Comparison of ENCODE assay signal across 25 cellular contexts in genomic region chr3:182142928-182143327, GRCh38.
"Had no signal": no experiment of that assay in that cellular context is flagged by ENCODE, and none has a peak within 500 bp of the region (broad histone marks: within the 10 kb centered on the region; RNA-seq: fewer than 3 reads in every experiment).

No MANE protein-coding gene starts in this region.

- H3K36me3 Mint-ChIP-seq: activated naive CD8-positive, alpha-beta T cell; naive thymus-derived CD8-positive, alpha-beta T cell; stimulated activated memory B cell treated with anti-CD40 and anti-IgM and Interleukin-4, amounts not matched to agents 10 μg/mL and 1 μg/mL and 100 μg/mL, for 72 hours had no signal

- H3K4me3 Mint-ChIP-seq: activated B cell treated with CpG ODN at 0.5 μM for 24 hours; activated CD4-positive, alpha-beta T cell treated with anti-CD3 and anti-CD28 coated beads for 36 hours; activated naive CD8-positive, alpha-beta T cell; activated T-cell treated with anti-CD3 and anti-CD28 coated beads, Interleukin-2, amount 50 U/mL, for 24 hours; activated T-helper 17 cell treated with anti-CD3 and anti-CD28 coated beads, Interleukin-2, amount 50 U/mL, for 72 hours; central memory CD8-positive, alpha-beta T cell; effector memory CD8-positive, alpha-beta T cell; naive thymus-derived CD8-positive, alpha-beta T cell; stimulated activated memory B cell treated with anti-CD40 and anti-IgM and Interleukin-4, amounts not matched to agents 10 μg/mL and 1 μg/mL and 100 μg/mL, for 72 hours had no signal

- H3K9me3 ChIP-seq: adrenal gland, breast epithelium, esophagus muscularis mucosa, left ventricle myocardium inferior, sigmoid colon, stomach, suprapubic skin, tibial nerve had no signal

- DNase-seq: activated B cell treated with CpG ODN at 0.5 μM for 24 hours; activated CD4-positive, alpha-beta T cell treated with anti-CD3 and anti-CD28 coated beads for 36 hours; activated CD4-positive, alpha-beta T cell treated with anti-CD3 and anti-CD28 coated beads, Interleukin-2, amount 50 U/mL, for 4 hours; activated CD8-positive, alpha-beta memory T cell treated with anti-CD3 and anti-CD28 coated beads for 24 hours; activated CD8-positive, alpha-beta memory T cell treated with anti-CD3 and anti-CD28 coated beads, Interleukin-2, amount 50 U/mL, for 4 hours; activated T-cell treated with anti-CD3 and anti-CD28 coated beads, Interleukin-2, amount 50 U/mL, for 24 hours; adrenal gland; effector memory CD8-positive, alpha-beta T cell; hippocampal formation; kidney glomerular epithelial cell; left ventricle myocardium inferior; naive thymus-derived CD8-positive, alpha-beta T cell; sigmoid colon; stimulated activated CD4-positive, alpha-beta T cell treated with anti-CD3 and anti-CD28 coated beads, Interleukin-15, amount 100 ng/mL, for 24 hours; stomach; T1000 had no signal

- H3K27ac ChIP-seq: adrenal gland, breast epithelium, esophagus muscularis mucosa, left ventricle myocardium inferior, sigmoid colon, stomach, suprapubic skin, tibial nerve had no signal

- H3K36me3 ChIP-seq: adrenal gland, breast epithelium, esophagus muscularis mucosa, left ventricle myocardium inferior, sigmoid colon, stomach, suprapubic skin, tibial nerve had no signal

- ATAC-seq: activated CD4-positive, alpha-beta T cell treated with anti-CD3 and anti-CD28 coated beads for 36 hours; activated T-helper 17 cell treated with anti-CD3 and anti-CD28 coated beads, Interleukin-2, amount 50 U/mL, for 72 hours; effector memory CD8-positive, alpha-beta T cell; naive thymus-derived CD8-positive, alpha-beta T cell; stimulated activated memory B cell treated with anti-CD40 and anti-IgM and Interleukin-4, amounts not matched to agents 10 μg/mL and 1 μg/mL and 100 μg/mL, for 72 hours had no signal

- H3K4me3 ChIP-seq: adrenal gland, breast epithelium, esophagus muscularis mucosa, left ventricle myocardium inferior, sigmoid colon, smooth muscle cell, stomach, suprapubic skin, tibial nerve had no signal

- H3K27me3 Mint-ChIP-seq: activated B cell treated with CpG ODN at 0.5 μM for 24 hours; activated CD4-positive, alpha-beta T cell treated with anti-CD3 and anti-CD28 coated beads for 36 hours; activated naive CD8-positive, alpha-beta T cell; activated T-cell treated with anti-CD3 and anti-CD28 coated beads, Interleukin-2, amount 50 U/mL, for 24 hours; activated T-helper 17 cell treated with anti-CD3 and anti-CD28 coated beads, Interleukin-2, amount 50 U/mL, for 72 hours; central memory CD8-positive, alpha-beta T cell; effector memory CD8-positive, alpha-beta T cell; stimulated activated memory B cell treated with anti-CD40 and anti-IgM and Interleukin-4, amounts not matched to agents 10 μg/mL and 1 μg/mL and 100 μg/mL, for 72 hours had no signal

- H3K27me3 ChIP-seq: adrenal gland, breast epithelium, esophagus muscularis mucosa, stomach, suprapubic skin, tibial nerve had no signal

- H3K27ac Mint-ChIP-seq: activated B cell treated with CpG ODN at 0.5 μM for 24 hours; activated CD4-positive, alpha-beta T cell treated with anti-CD3 and anti-CD28 coated beads for 36 hours; activated naive CD8-positive, alpha-beta T cell; activated T-cell treated with anti-CD3 and anti-CD28 coated beads, Interleukin-2, amount 50 U/mL, for 24 hours; activated T-helper 17 cell treated with anti-CD3 and anti-CD28 coated beads, Interleukin-2, amount 50 U/mL, for 72 hours; effector memory CD8-positive, alpha-beta T cell; naive thymus-derived CD8-positive, alpha-beta T cell; stimulated activated memory B cell treated with anti-CD40 and anti-IgM and Interleukin-4, amounts not matched to agents 10 μg/mL and 1 μg/mL and 100 μg/mL, for 72 hours had no signal

- H3K4me1 ChIP-seq: adrenal gland, breast epithelium, esophagus muscularis mucosa, left ventricle myocardium inferior, sigmoid colon, stomach, suprapubic skin, tibial nerve had no signal

- H3K4me2 ChIP-seq: smooth muscle cell had no signal

- H3K4me1 Mint-ChIP-seq: activated B cell treated with CpG ODN at 0.5 μM for 24 hours; activated CD4-positive, alpha-beta T cell treated with anti-CD3 and anti-CD28 coated beads for 36 hours; activated T-helper 17 cell treated with anti-CD3 and anti-CD28 coated beads, Interleukin-2, amount 50 U/mL, for 72 hours; central memory CD8-positive, alpha-beta T cell; naive thymus-derived CD8-positive, alpha-beta T cell; stimulated activated memory B cell treated with anti-CD40 and anti-IgM and Interleukin-4, amounts not matched to agents 10 μg/mL and 1 μg/mL and 100 μg/mL, for 72 hours had no signal

- H3K9me3 Mint-ChIP-seq: activated B cell treated with CpG ODN at 0.5 μM for 24 hours; activated T-cell treated with anti-CD3 and anti-CD28 coated beads, Interleukin-2, amount 50 U/mL, for 24 hours; activated T-helper 17 cell treated with anti-CD3 and anti-CD28 coated beads, Interleukin-2, amount 50 U/mL, for 72 hours; stimulated activated memory B cell treated with anti-CD40 and anti-IgM and Interleukin-4, amounts not matched to agents 10 μg/mL and 1 μg/mL and 100 μg/mL, for 72 hours had no signal
